In the genomic region with DNA sequence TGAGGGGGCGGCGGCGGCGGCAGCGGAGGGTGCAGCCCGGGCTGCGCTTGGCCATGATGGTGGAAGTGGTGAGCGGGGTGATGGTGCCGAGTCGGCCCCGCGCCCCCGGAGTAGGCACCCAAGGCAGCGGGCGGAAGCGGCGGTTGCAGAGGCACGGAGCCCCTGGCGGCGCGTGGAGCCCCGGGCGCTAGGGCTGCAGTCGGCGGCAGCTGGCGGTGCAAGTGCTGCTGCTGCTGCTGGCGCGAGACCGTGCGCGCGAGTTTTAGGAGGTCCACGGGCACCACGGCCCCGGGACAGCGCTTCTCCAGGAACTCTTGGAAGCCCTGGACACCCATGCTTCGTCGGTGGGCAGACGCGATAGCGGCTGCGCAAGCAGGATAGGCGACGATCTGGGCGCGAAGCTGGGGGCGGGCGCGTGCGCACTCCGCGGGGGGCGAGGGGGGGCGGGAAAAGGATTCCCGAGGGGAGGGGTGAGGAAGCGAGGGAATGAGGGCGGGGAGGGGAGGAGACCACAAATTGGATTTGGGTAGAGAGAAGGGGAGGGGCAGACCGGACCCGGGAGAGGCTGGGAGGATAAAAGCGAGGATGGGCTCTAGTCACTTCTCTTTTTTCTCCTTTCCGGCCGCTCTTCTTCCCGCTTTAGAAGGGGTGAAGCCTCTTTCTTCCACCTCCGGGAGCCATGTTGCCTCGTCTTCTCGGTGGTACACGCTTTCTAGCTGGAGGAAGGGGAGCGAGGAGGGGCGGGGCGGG, we compare ENCODE assay signal across 8 cellular contexts. TPM values are rescaled to one million over a fixed set of nuclear protein-coding genes. Genes with fewer than 3 reads are reported as not detected.
DNase-seq lines count a peak whose midpoint lies in the region; ATAC-seq and TF ChIP-seq lines count a peak whose summit lies in the region.

TSS of gene FAM120C (minus strand) at position 391 of the 750 bp plus-strand sequence. CDS start at position 335, 56 bp downstream.

- H3K4me3 ChIP-seq in lower leg skin (ENCODE audit: low read depth, poor library complexity, severe bottlenecking) = peak within 1 kb of the TSS; percentile 65

- no peak for TF ChIP-seq CTCF in lower leg skin (IDR thresholded peaks at IDR 0.05)

- WGBS in lower leg skin, 2 donors = 2 to 46% methylated on average over 25 to 65 of the region's 70 CpGs

- intact Hi-C loops in lower leg skin (cut with DNase I; ENCODE audit: low total_unique reads) = no loop called here

- peak; percentile 47 for ATAC-seq in HG03439 (IDR thresholded peaks at IDR 0.05; ENCODE audit: unreplicated experiment)

- peak; percentile 94 for DNase-seq in AG20443 (ENCODE audit: low spot score)
- peak; percentile 87 for DNase-seq in NCI-H748 (lab: John Stamatoyannopoulos, UW; ENCODE audit: unreplicated experiment)
- DNase-seq in activated CD4-positive, alpha-beta T cell treated with anti-CD3 and anti-CD28 coated beads, Interleukin-2, amount 50 U/mL, for 24 hours (ENCODE audit: low read depth in 1 of 2, low spot score in 1 of 2) = peak; percentile 46 to 57
- DNase-seq in dermis microvascular lymphatic vessel endothelial cell (ENCODE audit: low read depth in 2 of 2) = peak; percentile 36 to 74
- peak; percentile 39 to 89 for DNase-seq in lower leg skin (ENCODE audit: low spot score in 2 of 2)
- DNase-seq in stimulated activated CD4-positive, alpha-beta T cell treated with anti-CD3 and anti-CD28 coated beads, Interleukin-4, amount 100 ng/mL, for 24 hours = peak; percentile 69

- TF ChIP-seq POLR2A in GM19099 (IDR thresholded peaks at IDR 0.05; ENCODE audit: extremely low read depth, insufficient read length, low read depth) = peak; percentile 63
- no peak for TF ChIP-seq POLR2A in lower leg skin (IDR thresholded peaks at IDR 0.05)

RNA-seq across cellular contexts. Expression of gene FAM120C, which starts in this region (rescaled TPM):
- total RNA-seq in dermis microvascular lymphatic vessel endothelial cell (2.4 and 4.6 TPM in 2 replicates), lower leg skin (1 to 10 TPM; 6.1 to 9.7 (median 8.2) TPM)

Comparison
In these comparisons a context has a peak if more than half of its experiments do, and no peak if none do; other contexts are left out.
1. Peak in every context shown above with its lines: DNase-seq, ATAC-seq and H3K4me3 ChIP-seq.